8 cellular contexts compared by ENCODE assay signal in genomic region chr2:25294573-25295462, GRCh38. TPM values are rescaled to one million over a fixed set of nuclear protein-coding genes. Genes with fewer than 3 reads are reported as not detected.
DNase-seq lines count a peak whose midpoint lies in the region; ATAC-seq and TF ChIP-seq lines count a peak whose summit lies in the region.

No MANE protein-coding gene starts in this region.

- H4K20me1 ChIP-seq in MM.1S (ENCODE audit: insufficient read depth, low read length): no peaks in the 10 kb centered on the region

- H3K23ac ChIP-seq in mesendoderm (ENCODE audit: low read length): no peak overlapping the region

- no peaks in the 10 kb centered on the region for H3K9me3 ChIP-seq in MM.1S (replicated peaks; ENCODE audit: insufficient read depth, low read length)

- H3K27ac ChIP-seq in MM.1S (ENCODE audit: low read length) (peak overlapping the region; percentile 85), cingulate gyrus (ENCODE audit: low read depth, low read length) (peak overlapping the region; percentile 91), mesendoderm (ENCODE audit: low read depth, low read length) (no peak overlapping the region)

- H3K9ac ChIP-seq in MM.1S (ENCODE audit: low read length) (peak overlapping the region; percentile 63), mesendoderm (ENCODE audit: low read length) (no peak overlapping the region)

- peaks cover 6% of the 10 kb centered on the region for H3F3A ChIP-seq in MM.1S (ENCODE audit: insufficient read depth, low read length)

- no peak overlapping the region for H3K56ac ChIP-seq in mesendoderm (ENCODE audit: low read length)

- H2BK120ac ChIP-seq in mesendoderm (ENCODE audit: low read depth, low read length): no peak overlapping the region

- no peaks in the 10 kb centered on the region for H3K79me2 ChIP-seq in MM.1S (ENCODE audit: low read length)
- H3K79me2 ChIP-seq in mesendoderm (ENCODE audit: control insufficient read depth, insufficient read depth, low read length): no peaks in the 10 kb centered on the region

- no CpG with 5 or more reads among the region's 16 CpGs for WGBS in mesendoderm (ENCODE audit: extremely low coverage, insufficient coverage, low lambda C conversion rate)

- H3K4me3 ChIP-seq in GM08714 (ENCODE audit: low read length) (peak overlapping the region; percentile 30; the same call in 1 of the 2 replicates), MM.1S (ENCODE audit: low read length) (peak overlapping the region; percentile 57), mesendoderm (ENCODE audit: low read length) (no peak overlapping the region)

- H3K27me3 ChIP-seq in MM.1S (replicated peaks; ENCODE audit: insufficient read depth, low read length) (no peaks in the 10 kb centered on the region), mesendoderm (ENCODE audit: insufficient read depth, low read length, poor library complexity) (no peaks in the 10 kb centered on the region)

- H4K8ac ChIP-seq in mesendoderm (ENCODE audit: low read depth, low read length): no peak overlapping the region

- no peak for TF ChIP-seq CTCF in MM.1S (IDR thresholded peaks at IDR 0.05; ENCODE audit: low read length)

- no peaks in the 10 kb centered on the region for H3K36me3 ChIP-seq in MM.1S (replicated peaks; ENCODE audit: insufficient read depth, low read length)
- no peaks in the 10 kb centered on the region for H3K36me3 ChIP-seq in mesendoderm (ENCODE audit: control insufficient read depth, insufficient read depth, low read length)

- H2BK5ac ChIP-seq in mesendoderm (ENCODE audit: low read length): no peak overlapping the region

- no peak overlapping the region for H4K5ac ChIP-seq in mesendoderm (ENCODE audit: low read length)

- peak; percentile 87 for DNase-seq in MM.1S
- DNase-seq in mesendoderm: peak; percentile 40
- DNase-seq in stimulated activated CD8-positive, alpha-beta memory T cell treated with anti-CD3 and anti-CD28 coated beads, Interleukin-7, amount 100 ng/mL, for 4 hours (ENCODE audit: low read depth in 2 of 2): peak; percentile 44 to 64
- no peak for DNase-seq in HuH-7 (ENCODE audit: low spot score)

- no peak overlapping the region for H2AK5ac ChIP-seq in mesendoderm (ENCODE audit: low read length)

- no peaks in the 10 kb centered on the region for H3K79me1 ChIP-seq in mesendoderm (ENCODE audit: low read length)

- no peaks in the 10 kb centered on the region for H3K9me2 ChIP-seq in MM.1S (replicated peaks; ENCODE audit: insufficient read depth, low read length)

- no peak overlapping the region for H3K18ac ChIP-seq in mesendoderm (ENCODE audit: low read length)

- H3K4me1 ChIP-seq in MM.1S (ENCODE audit: low read length) (peaks cover 20% of the 10 kb centered on the region), mesendoderm (ENCODE audit: control insufficient read depth, low read depth, low read length) (no peaks in the 10 kb centered on the region)

- H2AFZ ChIP-seq in MM.1S (ENCODE audit: low read length): peak overlapping the region; percentile 88

- peak overlapping the region; percentile 93 for H3K4me2 ChIP-seq in MM.1S (ENCODE audit: low read depth, low read length)
- no peak overlapping the region for H3K4me2 ChIP-seq in mesendoderm (ENCODE audit: low read length)

- peak; percentile 76 for ATAC-seq in GM21717 (IDR thresholded peaks at IDR 0.05; ENCODE audit: unreplicated experiment)
- peak; percentile 89 to 90 for ATAC-seq in activated CD4-positive, CD25-positive, alpha-beta regulatory T cell treated with anti-CD3 and anti-CD28 coated beads, Interleukin-2, amount 50 U/mL, for 24 hours

- no peak overlapping the region for H3K4ac ChIP-seq in mesendoderm (ENCODE audit: low read depth, low read length)

- no peak overlapping the region for H2BK15ac ChIP-seq in mesendoderm (replicated peaks; ENCODE audit: low read depth)

RNA-seq across cellular contexts. Expression of gene DNMT3A, which starts 46.9 kb away (rescaled TPM):
- polyA plus RNA-seq in mesendoderm (2013, experiment 1 of 2): 50.9 TPM
- polyA plus RNA-seq in mesendoderm (2013, experiment 2 of 2): 53.0 TPM
